In genomic region chr3:61493339-61493738, GRCh38 we compare ENCODE assay signal across 19 cellular contexts.
DNase-seq lines count a peak whose midpoint lies in the region; ATAC-seq and TF ChIP-seq lines count a peak whose summit lies in the region.
"Had no signal": no experiment of that assay in that cellular context is flagged by ENCODE, and none has a peak within 500 bp of the region (broad histone marks: within the 10 kb centered on the region; RNA-seq: fewer than 3 reads in every experiment).

No MANE protein-coding gene starts in this region.

- CTCF ChIA-PET in mammary epithelial cell (lab: Charles Lee; ENCODE audit: low non-redundant PET): no interaction called here

- H3K4me3 ChIP-seq in mammary epithelial cell (replicated peaks in 1 of 3; ENCODE audit: insufficient read depth in 1 of 3, low read depth in 2 of 3, low read length in 3 of 3) (no peak overlapping the region), breast epithelium (no peak overlapping the region), heart right ventricle (no peak overlapping the region)
- H3K4me3 ChIP-seq: BLaER1, GM12878, GM23338 had no signal

- H3K27me3 ChIP-seq in mammary epithelial cell (ENCODE audit: insufficient read depth, low read length) (no peaks in the 10 kb centered on the region), breast epithelium (no peaks in the 10 kb centered on the region), foreskin keratinocyte (no peaks in the 10 kb centered on the region), heart right ventricle (no peaks in the 10 kb centered on the region)
- H3K27me3 ChIP-seq: BLaER1 had no signal

- TF ChIP-seq CTCF in mammary epithelial cell (conservative IDR thresholded peaks at IDR 0.05 in 1 of 2, IDR thresholded peaks at IDR 0.05 in 1 of 2; ENCODE audit: extremely low read depth in 1 of 2, insufficient read depth in 1 of 2, low read depth in 1 of 2, low read length in 2 of 2) (no peak), breast epithelium (IDR thresholded peaks at IDR 0.05) (no peak), foreskin keratinocyte (conservative IDR thresholded peaks at IDR 0.05) (no peak), heart right ventricle (IDR thresholded peaks at IDR 0.05) (no peak)

- intact Hi-C loops in mammary epithelial cell (cut with micrococcal nuclease) (no loop called here), breast epithelium (cut with DNase I; ENCODE audit: low total_unique reads) (no loop called here), heart right ventricle (cut with DNase I) (no loop called here)

- no peaks in the 10 kb centered on the region for H3K36me3 ChIP-seq in mammary epithelial cell (ENCODE audit: insufficient read depth, low read length)
- H3K36me3 ChIP-seq in breast epithelium: no peaks in the 10 kb centered on the region
- no peaks in the 10 kb centered on the region for H3K36me3 ChIP-seq in heart right ventricle
- H3K36me3 ChIP-seq: BLaER1 had no signal

- H3K4me1 ChIP-seq in mammary epithelial cell (ENCODE audit: insufficient read depth, low read length) (no peaks in the 10 kb centered on the region), breast epithelium (no peaks in the 10 kb centered on the region), foreskin keratinocyte (no peaks in the 10 kb centered on the region), heart right ventricle (peaks cover 0 to 5% (median 0%) of the 10 kb centered on the region in 9 donors)
- H3K4me1 ChIP-seq: BLaER1, Caco-2 had no signal

- TF ChIP-seq POLR2A in breast epithelium (IDR thresholded peaks at IDR 0.05): no peak

- H3K79me2 ChIP-seq in mammary epithelial cell (ENCODE audit: insufficient read depth, low read length): no peaks in the 10 kb centered on the region

- H4K20me1 ChIP-seq in mammary epithelial cell (ENCODE audit: insufficient read depth, low read length): no peaks in the 10 kb centered on the region
- H4K20me1 ChIP-seq: BLaER1 had no signal

- no peak overlapping the region for H3K27ac ChIP-seq in mammary epithelial cell (ENCODE audit: insufficient read depth, low read depth, low read length)
- no peak overlapping the region for H3K27ac ChIP-seq in breast epithelium
- H3K27ac ChIP-seq in foreskin keratinocyte: no peak overlapping the region
- H3K27ac ChIP-seq in heart right ventricle: no peak overlapping the region
- H3K27ac ChIP-seq: 22Rv1, BLaER1, C4-2B had no signal

- DNase-seq in mammary epithelial cell: peak; percentile 2
- DNase-seq in breast epithelium (ENCODE audit: low spot score in 2 of 2): no peak
- DNase-seq in RKO (ENCODE audit: low spot score): peak; percentile 88
- DNase-seq in foreskin keratinocyte: peak in 1 of 2 donors; percentile 10
- no peak for DNase-seq in heart right ventricle
- no peak for DNase-seq in HuH-7 (ENCODE audit: low spot score)
- DNase-seq: Caco-2; CD4-positive, CD25-positive, alpha-beta regulatory T cell; CD8-positive, alpha-beta T cell; DMS153; DND-41; GDM1; H9; HFFc6 had no signal

- in situ Hi-C loops in mammary epithelial cell (cut with MboI; ENCODE audit: low sequenced_read_pairs in 2 of 2): no loop called here

- no peak overlapping the region for H2AFZ ChIP-seq in mammary epithelial cell (ENCODE audit: low read depth, low read length)
- H2AFZ ChIP-seq: GM23338 had no signal

- 55% methylated on average over 3 of the region's 3 CpGs for WGBS in mammary epithelial cell (ENCODE audit: low coverage, missing lambda C conversion rate)
- WGBS in heart right ventricle, 2 donors: 86 to 92% methylated on average over 3 of the region's 3 CpGs

- ATAC-seq in foreskin keratinocyte (peak; percentile 57), heart right ventricle (no peak)
- ATAC-seq: CD8-positive, alpha-beta T cell; GM12878; GM23338 had no signal

- dilution Hi-C loops in mammary epithelial cell (cut with HindIII; ENCODE audit: low sequenced_read_pairs): no loop called here

- no peak overlapping the region for H3K9ac ChIP-seq in mammary epithelial cell (ENCODE audit: insufficient read depth, low read length)
- H3K9ac ChIP-seq: BLaER1 had no signal

- H3K9me3 ChIP-seq in mammary epithelial cell (replicated peaks; ENCODE audit: insufficient read depth, low read length) (no peaks in the 10 kb centered on the region), breast epithelium (no peaks in the 10 kb centered on the region), heart right ventricle (no peaks in the 10 kb centered on the region)
- H3K9me3 ChIP-seq: BLaER1, Caco-2 had no signal

- no peak overlapping the region for H3K4me2 ChIP-seq in mammary epithelial cell (ENCODE audit: insufficient read depth, low read depth, low read length)
- H3K4me2 ChIP-seq: BLaER1, GM23338 had no signal

- BruUV-seq in mammary epithelial cell (replicated peaks; lab: Mats Ljungman, UMichigan): no TSS peak

Comparison
In these comparisons a context has a peak if more than half of its experiments do, and no peak if none do; other contexts are left out.
1. DNase-seq: peak in mammary epithelial cell (single experiment) and RKO (single experiment); none in breast epithelium (0 of 2), heart right ventricle (0 of 2) and HuH-7 (single experiment).